ENCODE assay signal across 1 cellular context in the genomic region with DNA sequence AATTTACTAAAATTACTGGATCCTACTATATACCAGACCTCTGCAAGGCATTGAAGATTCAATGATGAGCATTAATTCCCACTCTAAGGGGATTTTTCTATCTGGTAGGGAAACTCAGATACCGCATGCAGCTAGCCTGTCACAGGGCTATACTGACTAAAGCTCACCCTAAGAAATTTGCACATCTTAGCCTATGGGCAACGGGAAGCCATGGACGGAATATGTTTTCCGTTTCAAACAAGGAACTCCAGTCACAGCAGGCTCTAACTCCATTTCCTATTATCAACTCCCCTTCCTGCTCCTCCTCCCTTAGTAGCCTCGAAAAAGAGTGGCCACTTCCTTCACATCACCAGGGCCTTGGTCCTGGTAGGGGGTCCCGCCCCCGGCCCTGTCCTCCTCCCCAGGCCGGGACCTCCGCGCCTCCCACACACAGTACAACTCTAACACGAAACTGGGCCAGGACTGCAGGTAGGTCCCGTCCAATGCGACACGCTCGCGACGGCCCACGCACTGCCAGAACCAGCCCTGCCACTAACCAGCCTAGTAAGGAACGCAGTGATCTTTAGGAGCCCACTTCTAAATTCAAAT.
A peak's percentile ranks its signal among the peaks of the same experiment; 100 is the strongest.
TF ChIP-seq lines count a peak whose summit lies in the region.

No MANE protein-coding gene starts in this region.

TF ChIP-seq in GM12878, 131 proteins besides CTCF, POLR2A, EP300 and RAD21 (continued from another document):
- TF ChIP-seq, protein P1, sequence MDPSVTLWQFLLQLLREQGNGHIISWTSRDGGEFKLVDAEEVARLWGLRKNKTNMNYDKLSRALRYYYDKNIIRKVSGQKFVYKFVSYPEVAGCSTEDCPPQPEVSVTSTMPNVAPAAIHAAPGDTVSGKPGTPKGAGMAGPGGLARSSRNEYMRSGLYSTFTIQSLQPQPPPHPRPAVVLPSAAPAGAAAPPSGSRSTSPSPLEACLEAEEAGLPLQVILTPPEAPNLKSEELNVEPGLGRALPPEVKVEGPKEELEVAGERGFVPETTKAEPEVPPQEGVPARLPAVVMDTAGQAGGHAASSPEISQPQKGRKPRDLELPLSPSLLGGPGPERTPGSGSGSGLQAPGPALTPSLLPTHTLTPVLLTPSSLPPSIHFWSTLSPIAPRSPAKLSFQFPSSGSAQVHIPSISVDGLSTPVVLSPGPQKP (IDR thresholded peaks at IDR 0.05; ENCODE audit: low read depth, low read length) = no peak
- no peak for TF ChIP-seq IRF3 (IDR thresholded peaks at IDR 0.05)
- no peak for TF ChIP-seq FOXM1 (IDR thresholded peaks at IDR 0.05; ENCODE audit: low read depth, low read length)
- TF ChIP-seq IKZF1 (conservative IDR thresholded peaks at IDR 0.05) = no peak; the same call in 1 of the 2 replicates
- no peak for TF ChIP-seq ZBED1 (IDR thresholded peaks at IDR 0.05; ENCODE audit: borderline replicate concordance)
- no peak for TF ChIP-seq ZNF384 (IDR thresholded peaks at IDR 0.05; ENCODE audit: borderline replicate concordance, low read depth, low read length)
- TF ChIP-seq, protein P2, sequence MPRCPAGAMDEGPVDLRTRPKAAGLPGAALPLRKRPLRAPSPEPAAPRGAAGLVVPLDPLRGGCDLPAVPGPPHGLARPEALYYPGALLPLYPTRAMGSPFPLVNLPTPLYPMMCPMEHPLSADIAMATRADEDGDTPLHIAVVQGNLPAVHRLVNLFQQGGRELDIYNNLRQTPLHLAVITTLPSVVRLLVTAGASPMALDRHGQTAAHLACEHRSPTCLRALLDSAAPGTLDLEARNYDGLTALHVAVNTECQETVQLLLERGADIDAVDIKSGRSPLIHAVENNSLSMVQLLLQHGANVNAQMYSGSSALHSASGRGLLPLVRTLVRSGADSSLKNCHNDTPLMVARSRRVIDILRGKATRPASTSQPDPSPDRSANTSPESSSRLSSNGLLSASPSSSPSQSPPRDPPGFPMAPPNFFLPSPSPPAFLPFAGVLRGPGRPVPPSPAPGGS (IDR thresholded peaks at IDR 0.05; ENCODE audit: borderline replicate concordance, insufficient read depth, low read depth, low read length, poor library complexity, severe bottlenecking) = no peak
- no peak for TF ChIP-seq YBX1 (IDR thresholded peaks at IDR 0.05)
- no peak for TF ChIP-seq ZZZ3 (IDR thresholded peaks at IDR 0.05; ENCODE audit: control insufficient read depth, insufficient read length, low read depth)
- TF ChIP-seq ESRRA (IDR thresholded peaks at IDR 0.05; ENCODE audit: low read length) = no peak
- TF ChIP-seq NFIC (IDR thresholded peaks at IDR 0.05; ENCODE audit: low read depth, low read length) = no peak
- no peak for TF ChIP-seq KDM1A (IDR thresholded peaks at IDR 0.05; ENCODE audit: borderline replicate concordance)
- TF ChIP-seq, protein P3, sequence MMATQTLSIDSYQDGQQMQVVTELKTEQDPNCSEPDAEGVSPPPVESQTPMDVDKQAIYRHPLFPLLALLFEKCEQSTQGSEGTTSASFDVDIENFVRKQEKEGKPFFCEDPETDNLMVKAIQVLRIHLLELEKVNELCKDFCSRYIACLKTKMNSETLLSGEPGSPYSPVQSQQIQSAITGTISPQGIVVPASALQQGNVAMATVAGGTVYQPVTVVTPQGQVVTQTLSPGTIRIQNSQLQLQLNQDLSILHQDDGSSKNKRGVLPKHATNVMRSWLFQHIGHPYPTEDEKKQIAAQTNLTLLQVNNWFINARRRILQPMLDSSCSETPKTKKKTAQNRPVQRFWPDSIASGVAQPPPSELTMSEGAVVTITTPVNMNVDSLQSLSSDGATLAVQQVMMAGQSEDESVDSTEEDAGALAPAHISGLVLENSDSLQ (IDR thresholded peaks at IDR 0.05) = no peak
- TF ChIP-seq SKIL (IDR thresholded peaks at IDR 0.05; ENCODE audit: low read depth, poor library complexity, severe bottlenecking) = no peak
- TF ChIP-seq NR2F1 (conservative IDR thresholded peaks at IDR 0.05) = no peak
- peak; percentile 35 for TF ChIP-seq ZNF687 (IDR thresholded peaks at IDR 0.05)
- TF ChIP-seq HDAC6 (IDR thresholded peaks at IDR 0.05; ENCODE audit: unreplicated experiment) = no peak
- TF ChIP-seq, protein P4, sequence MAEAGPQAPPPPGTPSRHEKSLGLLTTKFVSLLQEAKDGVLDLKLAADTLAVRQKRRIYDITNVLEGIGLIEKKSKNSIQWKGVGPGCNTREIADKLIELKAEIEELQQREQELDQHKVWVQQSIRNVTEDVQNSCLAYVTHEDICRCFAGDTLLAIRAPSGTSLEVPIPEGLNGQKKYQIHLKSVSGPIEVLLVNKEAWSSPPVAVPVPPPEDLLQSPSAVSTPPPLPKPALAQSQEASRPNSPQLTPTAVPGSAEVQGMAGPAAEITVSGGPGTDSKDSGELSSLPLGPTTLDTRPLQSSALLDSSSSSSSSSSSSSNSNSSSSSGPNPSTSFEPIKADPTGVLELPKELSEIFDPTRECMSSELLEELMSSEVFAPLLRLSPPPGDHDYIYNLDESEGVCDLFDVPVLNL (IDR thresholded peaks at IDR 0.05; ENCODE audit: low read depth, low read length) = no peak
TF ChIP-seq in GM12878: peak in this region for 7.
